ENCODE assay signal across 8 cellular contexts in the genomic region with DNA sequence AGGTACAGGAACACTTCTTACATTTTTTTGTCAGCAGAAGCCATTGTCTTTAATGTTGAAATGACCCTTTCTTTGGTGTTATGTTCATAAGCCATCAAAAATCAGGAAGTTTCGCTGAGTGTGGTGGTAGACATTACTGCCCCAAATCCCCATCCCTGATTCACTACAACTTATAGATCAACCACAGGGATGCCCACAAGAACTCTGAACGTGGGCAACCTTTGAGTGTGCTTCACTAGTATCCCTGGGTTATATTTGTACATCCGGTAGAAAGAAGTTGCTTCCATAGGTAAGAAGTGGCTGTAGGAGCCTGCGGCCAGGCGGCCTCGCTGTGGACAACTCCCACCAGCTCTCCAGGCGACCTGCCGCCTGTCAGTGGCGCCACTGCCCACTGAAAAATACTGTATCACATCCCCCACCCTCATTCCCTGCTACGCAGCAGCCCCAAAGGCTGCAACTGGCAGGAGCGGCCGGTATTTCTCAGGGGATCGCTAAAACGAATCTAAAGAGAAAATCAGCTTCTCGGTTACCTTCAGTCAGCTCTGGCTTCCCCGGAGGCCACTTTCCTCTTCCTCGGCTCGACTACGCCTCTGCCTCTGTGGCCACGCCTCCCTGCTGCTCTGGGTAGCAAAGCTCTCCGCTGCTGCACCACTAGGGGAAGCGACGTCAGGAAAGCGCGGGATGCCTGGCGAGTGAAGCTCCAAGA. TPM values are rescaled to one million over a fixed set of nuclear protein-coding genes. Genes with fewer than 3 reads are reported as not detected.
DNase-seq lines count a peak whose midpoint lies in the region; ATAC-seq and TF ChIP-seq lines count a peak whose summit lies in the region.

No MANE protein-coding gene starts in this region.

- no peaks in the 10 kb centered on the region for H3K27me3 Mint-ChIP-seq in T-helper 17 cell

- peaks cover 4% of the 10 kb centered on the region for H3K4me1 Mint-ChIP-seq in T-helper 17 cell

- peak overlapping the region; percentile 89 for H3K4me3 Mint-ChIP-seq in T-helper 17 cell

- H3K36me3 Mint-ChIP-seq in T-helper 17 cell (ENCODE audit: low read depth) = no peaks in the 10 kb centered on the region

- TF ChIP-seq CTCF in GM12864 (IDR thresholded peaks at IDR 0.05; ENCODE audit: low read depth, low read length, missing control alignments) (peak; percentile 28), astrocyte of the cerebellum (IDR thresholded peaks at IDR 0.05; ENCODE audit: low read depth, low read length, missing control alignments) (no peak)

- in situ Hi-C loops in astrocyte of the cerebellum (cut with HindIII; ENCODE audit: low sequenced_read_pairs) = no loop called here

- H3K27ac Mint-ChIP-seq in T-helper 17 cell = peak overlapping the region; percentile 81

- H3K9me3 ChIP-seq in T-helper 17 cell (ENCODE audit: control insufficient read depth, low read length, poor library complexity, severe bottlenecking) = no peaks in the 10 kb centered on the region

- ATAC-seq in HG02610 (IDR thresholded peaks at IDR 0.05; ENCODE audit: unreplicated experiment) = peak; percentile 98
- ATAC-seq in T-helper 17 cell = peak; percentile 100

- H3K4me3 ChIP-seq in GM12864 (ENCODE audit: low read depth, low read length) (peak overlapping the region; percentile 53), astrocyte of the cerebellum (ENCODE audit: low read depth, low read length) (peak overlapping the region; percentile 35)

- DNase-seq in GM12864 (ENCODE audit: low read depth) (peak; percentile 8), T-helper 17 cell (peak; percentile 21 to 41 (median 36)), astrocyte of the cerebellum (ENCODE audit: low read depth) (peak; percentile 1), iPS-NIHi7 (ENCODE audit: extremely low spot score) (peak; percentile 87), OCI-M1 (lab: John Stamatoyannopoulos, UW) (no peak), UCSD-AML1 (lab: John Stamatoyannopoulos, UW; ENCODE audit: unreplicated experiment) (no peak)
- DNase-seq in stimulated activated CD4-positive, alpha-beta T cell treated with anti-CD3 and anti-CD28 coated beads, Interleukin-1b, Interleukin-23, amount 100 ng/mL, for 48 hours = peak; percentile 58

RNA-seq across cellular contexts. Expression of gene ETDC, which starts 13.9 kb away (rescaled TPM):
- not detected for total RNA-seq in T-helper 17 cell

RNA-seq across cellular contexts. Expression of gene ETDA, which starts 43.5 kb away (rescaled TPM):
- not detected for total RNA-seq in T-helper 17 cell

RNA-seq across cellular contexts. Expression of gene ZNF75D, which starts 48.5 kb away (rescaled TPM):
- 1 to 10 TPM; 9.4 to 9.6 TPM for total RNA-seq in T-helper 17 cell

RNA-seq across cellular contexts. Expression of gene ZNF449, which starts 49.2 kb away (rescaled TPM):
- 1 to 10 TPM; 2.7 to 2.9 TPM for total RNA-seq in T-helper 17 cell

Comparison
In these comparisons a context has a peak if more than half of its experiments do, and no peak if none do; other contexts are left out.
1. DNase-seq: peak in GM12864 (single experiment), T-helper 17 cell (3 of 3), astrocyte of the cerebellum (single experiment), iPS-NIHi7 (single experiment) and stimulated activated CD4-positive, alpha-beta T cell treated with anti-CD3 and anti-CD28 coated beads, Interleukin-1b, Interleukin-23, amount 100 ng/mL, for 48 hours (single experiment); none in OCI-M1 (single experiment) and UCSD-AML1 (single experiment).